1 cellular context compared by ENCODE assay signal in genomic region chr12:123148223-123148622, GRCh38.
TF ChIP-seq lines count a peak whose summit lies in the region.

No MANE protein-coding gene starts in this region.

TF ChIP-seq in K562, 482 proteins besides CTCF, POLR2A, EP300 and RAD21 (continued from another document):
- no peak for TF ChIP-seq ZNF398 (CRISPR knock-in tag; IDR thresholded peaks at IDR 0.05)
- TF ChIP-seq CUX1 (CRISPR knock-in tag; IDR thresholded peaks at IDR 0.05) = no peak
- no peak for TF ChIP-seq TAF9B (IDR thresholded peaks at IDR 0.05; ENCODE audit: partially characterized antibody)
- TF ChIP-seq JUNB (CRISPR knock-in tag; conservative IDR thresholded peaks at IDR 0.05) = no peak
- TF ChIP-seq CBX3 (IDR thresholded peaks at IDR 0.05; ENCODE audit: borderline replicate concordance in 1 of 2, low read length in 2 of 2) = no peak
- no peak for TF ChIP-seq TFAM (CRISPR knock-in tag; conservative IDR thresholded peaks at IDR 0.05)
- no peak for TF ChIP-seq STAT5A (IDR thresholded peaks at IDR 0.05; ENCODE audit: borderline replicate concordance, low read length)
- no peak for TF ChIP-seq C11orf30 (IDR thresholded peaks at IDR 0.05; ENCODE audit: low read depth)
- TF ChIP-seq CBFA2T3 (IDR thresholded peaks at IDR 0.05) = peak; percentile 18; the same call in 1 of the 2 replicates
- TF ChIP-seq FOXK1 (CRISPR knock-in tag; IDR thresholded peaks at IDR 0.05; ENCODE audit: borderline replicate concordance) = no peak
- TF ChIP-seq HMBOX1 (IDR thresholded peaks at IDR 0.05) = peak; percentile 84
- no peak for TF ChIP-seq MLLT1 (IDR thresholded peaks at IDR 0.05)
TF ChIP-seq in K562: peak in this region for 2.
